In genomic region chr4:118585015-118585414, GRCh38 we compare ENCODE assay signal across 14 cellular contexts.
"Had no signal": no experiment of that assay in that cellular context is flagged by ENCODE, and none has a peak within 500 bp of the region (broad histone marks: within the 10 kb centered on the region; RNA-seq: fewer than 3 reads in every experiment).

No MANE protein-coding gene starts in this region.

- H3K27ac Mint-ChIP-seq: activated CD4-positive, alpha-beta T cell treated with anti-CD3 and anti-CD28 coated beads, Interleukin-2, amount 10 ng/mL, durations not matched to agents 7 days and 5 days; activated T-helper 1 cell treated with anti-CD3 and anti-CD28 coated beads, Interleukin-12 subunit alpha, Interleukin-12 subunit beta, Interleukin-2, Interleukin-4 antibody, amounts not matched to agents 30 ng/mL and 10 ng/mL and 1 ng/mL, durations not matched to agents 14 hours and 24 hours and 36 hours had no signal

- H3K4me3 Mint-ChIP-seq: activated CD4-positive, alpha-beta T cell treated with anti-CD3 and anti-CD28 coated beads, Interleukin-2, amount 10 ng/mL, durations not matched to agents 7 days and 5 days; activated T-helper 1 cell treated with anti-CD3 and anti-CD28 coated beads, Interleukin-12 subunit alpha, Interleukin-12 subunit beta, Interleukin-2, Interleukin-4 antibody, amounts not matched to agents 30 ng/mL and 10 ng/mL and 1 ng/mL, durations not matched to agents 14 hours and 24 hours and 36 hours; naive B cell had no signal

- H3K27ac ChIP-seq: ascending aorta, left lung, pancreas, thyroid gland had no signal

- H3K9me3 ChIP-seq: ascending aorta, left lung, pancreas, thyroid gland had no signal

- FAIRE-seq: bronchial epithelial cell, kidney, pancreas, urothelium cell line had no signal

- DNase-seq: activated CD4-positive, alpha-beta T cell treated with anti-CD3 and anti-CD28 coated beads, Interleukin-2, amount 10 ng/mL, durations not matched to agents 7 days and 5 days; activated CD4-positive, CD25-positive, alpha-beta regulatory T cell; activated CD8-positive, alpha-beta memory T cell treated with anti-CD3 and anti-CD28 coated beads for 24 hours; hypothalamus; kidney; naive B cell; stimulated activated CD4-positive, alpha-beta T cell treated with anti-CD3 and anti-CD28 coated beads, Interleukin-1b, Interleukin-23, amount 100 ng/mL, for 48 hours; thyroid gland had no signal

- H3K36me3 Mint-ChIP-seq: naive B cell had no signal

- H3K27me3 ChIP-seq: ascending aorta, pancreas, thyroid gland had no signal

- H3K4me3 ChIP-seq: ascending aorta, left lung, thyroid gland had no signal

- H3K36me3 ChIP-seq: ascending aorta, left lung, pancreas, thyroid gland had no signal

- H3K4me1 ChIP-seq: ascending aorta, left lung, pancreas, thyroid gland had no signal

- H3K9me3 Mint-ChIP-seq: activated CD4-positive, alpha-beta T cell treated with anti-CD3 and anti-CD28 coated beads, Interleukin-2, amount 10 ng/mL, durations not matched to agents 7 days and 5 days; activated T-helper 1 cell treated with anti-CD3 and anti-CD28 coated beads, Interleukin-12 subunit alpha, Interleukin-12 subunit beta, Interleukin-2, Interleukin-4 antibody, amounts not matched to agents 30 ng/mL and 10 ng/mL and 1 ng/mL, durations not matched to agents 14 hours and 24 hours and 36 hours had no signal
